Comparison of ENCODE assay signal across 24 cellular contexts in the genomic region with DNA sequence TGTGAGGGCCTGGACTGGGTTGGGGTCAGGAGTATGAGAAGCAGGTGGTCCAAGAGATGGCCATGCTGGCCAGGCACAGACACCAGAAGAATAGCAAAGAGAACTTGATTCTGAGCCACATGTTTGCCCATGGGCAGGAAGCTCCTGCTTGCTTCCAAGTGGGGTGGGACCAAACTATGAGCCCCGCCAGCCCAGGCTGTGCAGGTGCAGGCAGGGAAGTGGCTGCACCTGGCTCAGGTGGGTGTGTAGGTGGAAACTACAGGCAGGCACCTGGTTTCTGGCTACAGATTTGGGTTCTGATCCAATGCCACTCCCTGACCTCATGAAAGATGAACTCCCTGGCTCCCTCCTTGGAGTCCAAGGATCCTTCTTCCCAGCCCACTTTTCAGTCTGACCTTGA.
DNase-seq lines count a peak whose midpoint lies in the region; ATAC-seq and TF ChIP-seq lines count a peak whose summit lies in the region.
"Had no signal": no experiment of that assay in that cellular context is flagged by ENCODE, and none has a peak within 500 bp of the region (broad histone marks: within the 10 kb centered on the region; RNA-seq: fewer than 3 reads in every experiment).

No MANE protein-coding gene starts in this region.

- no peaks in the 10 kb centered on the region for H3K9me3 ChIP-seq in left lung
- H3K9me3 ChIP-seq in ovary: no peaks in the 10 kb centered on the region
- no peaks in the 10 kb centered on the region for H3K9me3 ChIP-seq in PC-3 (ENCODE audit: low read length)
- H3K9me3 ChIP-seq: BLaER1, lower lobe of right lung had no signal

- no peaks in the 10 kb centered on the region for H3K9me2 ChIP-seq in PC-3 (replicated peaks; ENCODE audit: low read length)

- H3K79me2 ChIP-seq in PC-3 (ENCODE audit: low read length): no peaks in the 10 kb centered on the region
- H3K79me2 ChIP-seq: parathyroid adenoma had no signal

- H3K4me3 ChIP-seq in left lung (no peak overlapping the region), ovary (no peak overlapping the region), PC-3 (ENCODE audit: low read length) (no peak overlapping the region)
- H3K4me3 ChIP-seq: BLaER1, coronary artery, heart left ventricle, lower lobe of right lung had no signal

- H4K20me1 ChIP-seq in PC-3 (ENCODE audit: low read length): no peaks in the 10 kb centered on the region
- H4K20me1 ChIP-seq: BLaER1 had no signal

- no peak overlapping the region for H3K9ac ChIP-seq in PC-3 (ENCODE audit: low read length)
- H3K9ac ChIP-seq: BLaER1, parathyroid adenoma had no signal

- no peak for TF ChIP-seq EP300 in ovary (IDR thresholded peaks at IDR 0.05)

- H3K27me3 Mint-ChIP-seq in activated CD4-positive, alpha-beta memory T cell treated with anti-CD3 and anti-CD28 coated beads for 36 hours: peaks cover 15% of the 10 kb centered on the region
- H3K27me3 Mint-ChIP-seq in activated CD4-positive, alpha-beta memory T cell treated with anti-CD3 and anti-CD28 coated beads, Interleukin-2, amount 10 ng/mL, durations not matched to agents 7 days and 5 days: peaks cover 15% of the 10 kb centered on the region

- TF ChIP-seq CTCF in left lung (IDR thresholded peaks at IDR 0.05): no peak
- no peak for TF ChIP-seq CTCF in ovary (IDR thresholded peaks at IDR 0.05)
- TF ChIP-seq CTCF in PC-3 (conservative IDR thresholded peaks at IDR 0.05; ENCODE audit: low read depth, low read length): no peak

- POLR2A ChIA-PET in activated CD4-positive, alpha-beta memory T cell treated with anti-CD3 and anti-CD28 coated beads for 36 hours (lab: Charles Lee): interaction anchor here (0.9 kb wide), 1 partner anchor 137 kb away, joined by 3 read pairs; no protein-coding TSS in a partner anchor
- POLR2A ChIA-PET in activated CD4-positive, alpha-beta memory T cell treated with anti-CD3 and anti-CD28 coated beads, Interleukin-2, amount 10 ng/mL, durations not matched to agents 7 days and 5 days (lab: Charles Lee): no interaction called here
- POLR2A ChIA-PET in PC-3 (lab: Charles Lee; ENCODE audit: unreplicated experiment): no interaction called here

- no peak for TF ChIP-seq POLR2A in ovary (IDR thresholded peaks at IDR 0.05)

- peak overlapping the region; percentile 79 for H3K27ac Mint-ChIP-seq in activated CD4-positive, alpha-beta memory T cell treated with anti-CD3 and anti-CD28 coated beads for 36 hours
- no peak overlapping the region for H3K27ac Mint-ChIP-seq in activated CD4-positive, alpha-beta memory T cell treated with anti-CD3 and anti-CD28 coated beads, Interleukin-2, amount 10 ng/mL, durations not matched to agents 7 days and 5 days

- no TSS peak for BruUV-seq in PC-3 (replicated peaks; lab: Mats Ljungman, UMichigan)

- no peak overlapping the region for H3K4me2 ChIP-seq in PC-3 (ENCODE audit: low read length)
- H3K4me2 ChIP-seq: BLaER1 had no signal

- DNase-seq in activated CD4-positive, alpha-beta memory T cell treated with anti-CD3 and anti-CD28 coated beads for 36 hours: no peak
- DNase-seq in activated CD4-positive, alpha-beta memory T cell treated with anti-CD3 and anti-CD28 coated beads, Interleukin-2, amount 10 ng/mL, durations not matched to agents 7 days and 5 days: no peak
- DNase-seq in COLO668 (lab: John Stamatoyannopoulos, UW; ENCODE audit: unreplicated experiment) (peak; percentile 60), NCI-H2196 (lab: John Stamatoyannopoulos, UW; ENCODE audit: unreplicated experiment) (peak; percentile 7), left lung (peak in 1 of 2 donors; percentile 47), ovary (no peak), PC-3 (no peak)
- DNase-seq: ACHN; activated T-cell treated with anti-CD3 and anti-CD28 coated beads, Interleukin-2, amount 50 U/mL, for 1 hour; aorta; Calu3; effector memory CD4-positive, alpha-beta T cell; H7; heart left ventricle; lower lobe of right lung; NCI-H1105 treated with DMSO at 0.1 percent for 48 hours; NCI-H524; SIG-M5; stimulated activated CD4-positive, alpha-beta T cell treated with anti-CD3 and anti-CD28 coated beads, Interleukin-2, amount 100 ng/mL, for 48 hours; trophoblast cell had no signal

- H3K27ac ChIP-seq in left lung (no peak overlapping the region), ovary (no peak overlapping the region), PC-3 (ENCODE audit: low read length) (no peak overlapping the region)
- H3K27ac ChIP-seq: BLaER1, coronary artery, heart left ventricle, lower lobe of right lung, parathyroid adenoma had no signal

- 95 to 100% (median 100%) methylated on average over 1 of the region's 1 CpG for WGBS in ovary, 3 donors

- no peak overlapping the region for H3K4me3 Mint-ChIP-seq in activated CD4-positive, alpha-beta memory T cell treated with anti-CD3 and anti-CD28 coated beads for 36 hours
- no peak overlapping the region for H3K4me3 Mint-ChIP-seq in activated CD4-positive, alpha-beta memory T cell treated with anti-CD3 and anti-CD28 coated beads, Interleukin-2, amount 10 ng/mL, durations not matched to agents 7 days and 5 days

- H3K4me1 ChIP-seq in left lung (no peaks in the 10 kb centered on the region), ovary (ENCODE audit: insufficient read depth) (no peaks in the 10 kb centered on the region), PC-3 (ENCODE audit: insufficient read depth, low read length) (no peaks in the 10 kb centered on the region)
- H3K4me1 ChIP-seq: BLaER1 had no signal

- CTCF ChIA-PET in activated CD4-positive, alpha-beta memory T cell treated with anti-CD3 and anti-CD28 coated beads for 36 hours (lab: Charles Lee): no interaction called here
- CTCF ChIA-PET in activated CD4-positive, alpha-beta memory T cell treated with anti-CD3 and anti-CD28 coated beads, Interleukin-2, amount 10 ng/mL, durations not matched to agents 7 days and 5 days (lab: Charles Lee): no interaction called here
- CTCF ChIA-PET in PC-3 (lab: Charles Lee): no interaction called here

- H3K36me3 ChIP-seq in left lung (no peaks in the 10 kb centered on the region), ovary (no peaks in the 10 kb centered on the region), PC-3 (ENCODE audit: low read depth, low read length) (no peaks in the 10 kb centered on the region)
- H3K36me3 ChIP-seq: BLaER1, heart left ventricle, lower lobe of right lung had no signal

- peaks cover 3% of the 10 kb centered on the region for H3K9me3 Mint-ChIP-seq in activated CD4-positive, alpha-beta memory T cell treated with anti-CD3 and anti-CD28 coated beads for 36 hours
- peaks cover 11% of the 10 kb centered on the region for H3K9me3 Mint-ChIP-seq in activated CD4-positive, alpha-beta memory T cell treated with anti-CD3 and anti-CD28 coated beads, Interleukin-2, amount 10 ng/mL, durations not matched to agents 7 days and 5 days

- H3F3A ChIP-seq in PC-3 (ENCODE audit: low read length, unreplicated experiment): no peaks in the 10 kb centered on the region

- H3K36me3 Mint-ChIP-seq in activated CD4-positive, alpha-beta memory T cell treated with anti-CD3 and anti-CD28 coated beads for 36 hours: peaks cover 4% of the 10 kb centered on the region
- peaks cover 3% of the 10 kb centered on the region for H3K36me3 Mint-ChIP-seq in activated CD4-positive, alpha-beta memory T cell treated with anti-CD3 and anti-CD28 coated beads, Interleukin-2, amount 10 ng/mL, durations not matched to agents 7 days and 5 days (ENCODE audit: low read depth)

- H3K27me3 ChIP-seq in left lung (no peaks in the 10 kb centered on the region), ovary (no peaks in the 10 kb centered on the region), PC-3 (ENCODE audit: low read length) (no peaks in the 10 kb centered on the region)
- H3K27me3 ChIP-seq: BLaER1, heart left ventricle had no signal

- intact Hi-C loops in activated CD4-positive, alpha-beta memory T cell treated with anti-CD3 and anti-CD28 coated beads for 36 hours (cut with micrococcal nuclease): loop anchor here (10.0 kb wide), 1 partner anchor 109 kb away; no protein-coding TSS in a partner anchor
- intact Hi-C loops in left lung (cut with DNase I) (no loop called here), ovary (cut with DNase I) (no loop called here), PC-3 (cut with micrococcal nuclease) (no loop called here)

- no peak overlapping the region for H2AFZ ChIP-seq in PC-3 (ENCODE audit: low read length)
- H2AFZ ChIP-seq: parathyroid adenoma had no signal

- ATAC-seq in left lung (peak; percentile 23), HG02588 (IDR thresholded peaks at IDR 0.05; ENCODE audit: unreplicated experiment) (no peak), PC-3 (no peak)
- ATAC-seq: heart left ventricle, lower lobe of right lung had no signal

- H3K4me1 Mint-ChIP-seq in activated CD4-positive, alpha-beta memory T cell treated with anti-CD3 and anti-CD28 coated beads for 36 hours (ENCODE audit: low read depth): peaks cover 49% of the 10 kb centered on the region
- H3K4me1 Mint-ChIP-seq in activated CD4-positive, alpha-beta memory T cell treated with anti-CD3 and anti-CD28 coated beads, Interleukin-2, amount 10 ng/mL, durations not matched to agents 7 days and 5 days: peaks cover 30% of the 10 kb centered on the region

Comparison
In these comparisons a context has a peak if more than half of its experiments do, and no peak if none do; other contexts are left out.
1. DNase-seq: peak in COLO668 (single experiment) and NCI-H2196 (single experiment); none in activated CD4-positive, alpha-beta memory T cell treated with anti-CD3 and anti-CD28 coated beads for 36 hours (single experiment), activated CD4-positive, alpha-beta memory T cell treated with anti-CD3 and anti-CD28 coated beads, Interleukin-2, amount 10 ng/mL, durations not matched to agents 7 days and 5 days (single experiment), ovary (0 of 5) and PC-3 (single experiment).